ENCODE assay signal across 1 cellular context in the genomic region with DNA sequence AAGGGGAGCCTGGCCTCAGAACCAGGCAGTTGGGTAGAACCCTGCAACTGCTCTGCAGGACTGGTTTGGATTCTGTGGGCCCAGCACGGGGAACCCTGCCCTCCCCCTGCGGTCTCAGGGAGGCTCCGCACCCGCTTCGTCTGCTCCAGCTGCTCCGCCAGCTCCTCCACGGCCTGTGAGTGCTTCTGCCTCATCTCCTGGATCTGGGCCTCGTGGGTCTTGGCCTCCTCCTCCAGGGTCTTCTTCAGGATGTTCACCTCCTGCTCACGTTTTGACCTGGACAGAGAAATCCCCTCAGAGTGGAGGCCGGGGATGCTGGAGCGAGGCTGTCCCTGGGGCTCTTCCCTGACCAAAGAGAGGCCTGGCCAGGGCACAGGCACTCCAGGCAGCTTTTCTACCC.
TF ChIP-seq lines count a peak whose summit lies in the region.

No MANE protein-coding gene starts in this region.

TF ChIP-seq in HepG2, 621 proteins besides CTCF, POLR2A, EP300 and RAD21:
- TF ChIP-seq SCMH1 (CRISPR knock-in tag; IDR thresholded peaks at IDR 0.05; ENCODE audit: borderline replicate concordance) (no peak), AGO2 (optimal IDR thresholded peaks at IDR 0.05; ENCODE audit: low read depth, low read length) (peak; percentile 18)
